In the genomic region with DNA sequence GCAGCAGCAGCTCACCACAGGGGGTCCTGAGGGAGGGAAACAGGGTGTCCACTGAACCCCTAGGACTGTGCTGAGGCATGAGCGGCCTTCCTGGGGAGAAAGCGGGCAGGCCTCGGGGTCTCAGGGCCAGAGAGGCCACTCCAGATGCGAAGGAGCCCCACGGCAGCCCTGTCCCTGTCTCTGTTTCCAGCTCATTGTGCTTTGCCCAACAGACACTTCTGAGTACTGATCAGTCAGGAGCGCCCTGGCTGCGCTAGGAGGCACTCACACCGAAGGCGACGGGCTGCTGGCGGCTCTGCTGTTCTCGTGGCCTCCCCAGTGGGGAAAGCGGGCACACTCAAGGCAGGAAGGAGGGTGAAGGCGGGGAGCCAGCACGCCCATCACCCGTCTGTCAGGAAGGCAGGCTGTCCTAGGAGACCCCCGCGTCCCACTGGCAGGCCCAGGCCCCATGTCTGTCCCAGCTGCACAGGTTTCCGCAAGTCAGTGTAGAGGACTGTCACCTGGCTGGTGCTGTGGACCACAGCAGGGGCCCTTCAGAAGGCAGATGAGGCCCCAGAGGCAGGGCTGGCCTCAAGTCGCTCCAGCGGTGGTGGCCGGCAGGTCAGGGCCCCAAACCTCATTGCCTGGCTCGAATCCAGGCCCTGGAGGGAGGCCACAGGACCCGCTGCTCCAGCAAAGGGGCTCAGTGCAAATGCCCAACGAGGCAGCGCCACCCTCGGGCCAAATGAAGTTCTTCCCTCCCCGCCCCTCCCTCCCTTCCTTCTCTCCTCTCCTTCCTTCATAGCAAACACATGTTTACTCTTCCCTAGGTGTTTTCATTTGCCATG, we compare ENCODE assay signal across 8 cellular contexts. TPM values are rescaled to one million over a fixed set of nuclear protein-coding genes. Genes with fewer than 3 reads are reported as not detected.
DNase-seq lines count a peak whose midpoint lies in the region; ATAC-seq and TF ChIP-seq lines count a peak whose summit lies in the region.

No MANE protein-coding gene starts in this region.

- in situ Hi-C loops in KBM-7 (cut with MboI; ENCODE audit: low pct_unique_long_range_greater_than_20kb, low sequenced_read_pairs), result no loop called here

- intact Hi-C loops in tibial artery (cut with DNase I; ENCODE audit: low total_unique reads), result no loop called here

- H3K27me3 Mint-ChIP-seq in chondrocyte (ENCODE audit: low read depth), result no peaks in the 10 kb centered on the region

- peaks cover 3% of the 10 kb centered on the region for H3K9me3 Mint-ChIP-seq in chondrocyte (ENCODE audit: low read depth)

- peak; percentile 3 for ATAC-seq in GM18867 (IDR thresholded peaks at IDR 0.05; ENCODE audit: unreplicated experiment)
- ATAC-seq in HG03439 (IDR thresholded peaks at IDR 0.05; ENCODE audit: unreplicated experiment), result no peak

- H3K4me3 ChIP-seq in BJ (ENCODE audit: low read depth, low read length), result no peak overlapping the region
- H3K4me3 ChIP-seq in tibial artery, result no peak overlapping the region

- no peaks in the 10 kb centered on the region for H3K9me3 ChIP-seq in tibial artery

- peaks cover 13% of the 10 kb centered on the region for H3K4me1 Mint-ChIP-seq in chondrocyte (ENCODE audit: low read depth)

- peaks cover 0 to 4% (median 0%) of the 10 kb centered on the region in 4 donors for H3K4me1 ChIP-seq in tibial artery

- H3K36me3 Mint-ChIP-seq in chondrocyte (ENCODE audit: low read depth), result no peaks in the 10 kb centered on the region

- peaks cover 3% of the 10 kb centered on the region for H3K27me3 ChIP-seq in BJ (ENCODE audit: control insufficient read depth, insufficient read depth, low read length)
- H3K27me3 ChIP-seq in tibial artery, result no peaks in the 10 kb centered on the region

- H3K36me3 ChIP-seq in BJ (ENCODE audit: control insufficient read depth, insufficient read depth, low read length), result no peaks in the 10 kb centered on the region
- no peaks in the 10 kb centered on the region for H3K36me3 ChIP-seq in tibial artery

- no peak overlapping the region for H3K27ac ChIP-seq in tibial artery

- no peak overlapping the region for H3K4me3 Mint-ChIP-seq in chondrocyte (ENCODE audit: unreplicated experiment)

- H3K27ac Mint-ChIP-seq in chondrocyte (ENCODE audit: unreplicated experiment), result no peak overlapping the region

- DNase-seq in BJ (ENCODE audit: low read depth) (no peak), KBM-7 (peak; percentile 67), chondrocyte (ENCODE audit: low spot score) (no peak), tibial artery (peak; percentile 18 to 64), OCI-M2 (lab: John Stamatoyannopoulos, UW; ENCODE audit: unreplicated experiment) (no peak), SW 1271 (lab: John Stamatoyannopoulos, UW) (no peak)

- POLR2A ChIA-PET in BJ (lab: Charles Lee), result no interaction called here

- peak; percentile 22 for TF ChIP-seq CTCF in BJ (IDR thresholded peaks at IDR 0.05; ENCODE audit: insufficient read depth, low read depth, low read length)
- TF ChIP-seq CTCF in chondrocyte (IDR thresholded peaks at IDR 0.05), result peak; percentile 64
- no peak for TF ChIP-seq CTCF in tibial artery (IDR thresholded peaks at IDR 0.05)

- CTCF ChIA-PET in BJ (lab: Yijun Ruan, JAX), result interaction anchor here (1.4 kb wide), 1 partner anchor 8 kb away, joined by 3 read pairs; no protein-coding TSS in a partner anchor

RNA-seq across cellular contexts. Expression of a gene that starts 6.8 kb away (rescaled TPM):
- 1.3 and 2.1 TPM in 2 replicates for polyA plus RNA-seq in BJ (2011; rRNA removed)
- polyA minus RNA-seq in BJ (2011; rRNA and poly(A)+ RNA removed), result 0.87 and 2.5 TPM in 2 replicates
- total RNA-seq in chondrocyte, result 0.07 to 0.17 TPM (median 0.15 TPM) in 3 replicates

RNA-seq across cellular contexts. Expression of a gene that starts 31.6 kb away (rescaled TPM):
- 0.29 and 0.58 TPM in 2 replicates for polyA plus RNA-seq in BJ (2011; rRNA removed)
- 0.57 and 1.6 TPM in 2 replicates for polyA minus RNA-seq in BJ (2011; rRNA and poly(A)+ RNA removed)
- 12.2 to 25.6 TPM (median 24.4 TPM) in 3 replicates for total RNA-seq in chondrocyte

RNA-seq across cellular contexts. Expression of a gene that starts 46.1 kb away (rescaled TPM):
- 6.8 and 7.7 TPM in 2 replicates for polyA plus RNA-seq in BJ (2011; rRNA removed)
- polyA minus RNA-seq in BJ (2011; rRNA and poly(A)+ RNA removed), result 6.1 and 11.8 TPM in 2 replicates
- total RNA-seq in chondrocyte, result 11.5 to 23.4 TPM (median 12.7 TPM) in 3 replicates

RNA-seq across cellular contexts. Expression of a gene that starts 51.9 kb away (rescaled TPM):
- polyA plus RNA-seq in BJ (2011; rRNA removed), result 1.2 and 2.9 TPM in 2 replicates
- 0.93 and 1.1 TPM in 2 replicates for polyA minus RNA-seq in BJ (2011; rRNA and poly(A)+ RNA removed)
- total RNA-seq in chondrocyte, result 1.8 to 10.3 TPM (median 9.4 TPM) in 3 replicates

Comparison
In these comparisons a context has a peak if more than half of its experiments do, and no peak if none do; other contexts are left out.
1. DNase-seq: peak in KBM-7 (single experiment) and tibial artery (2 of 2); none in BJ (single experiment), chondrocyte (single experiment), OCI-M2 (single experiment) and SW 1271 (0 of 2).
2. CTCF ChIP-seq: peak in BJ (single experiment) and chondrocyte (single experiment); none in tibial artery (0 of 2).